ENCODE assay signal across 26 cellular contexts in the genomic region with DNA sequence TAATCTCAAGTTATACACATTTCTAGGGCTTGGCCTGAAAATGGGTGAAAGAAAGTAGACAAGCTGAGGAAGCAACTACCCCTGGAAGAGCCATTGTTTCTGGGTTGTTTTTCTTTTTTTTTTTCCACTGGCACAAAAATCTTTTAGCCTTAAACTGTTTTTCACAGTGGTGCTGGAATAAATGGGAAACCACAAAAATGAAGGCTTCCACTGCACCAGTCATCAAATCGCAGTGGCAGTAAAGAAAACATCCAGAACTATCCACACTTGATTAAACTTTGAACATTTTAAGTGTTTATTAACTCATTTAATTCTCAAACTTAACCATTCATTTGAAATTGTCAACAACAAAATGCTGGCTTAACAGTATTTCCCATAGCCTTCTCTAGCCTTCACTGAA. TPM values are rescaled to one million over a fixed set of nuclear protein-coding genes. Genes with fewer than 3 reads are reported as not detected.
DNase-seq lines count a peak whose midpoint lies in the region; FAIRE-seq and TF ChIP-seq lines count a peak whose summit lies in the region.
"Had no signal": no experiment of that assay in that cellular context is flagged by ENCODE, and none has a peak within 500 bp of the region (broad histone marks: within the 10 kb centered on the region; RNA-seq: fewer than 3 reads in every experiment).

No MANE protein-coding gene starts in this region.

- TF ChIP-seq CTCF in HFFc6 (IDR thresholded peaks at IDR 0.05): no peak
- no peak for TF ChIP-seq CTCF in astrocyte of the spinal cord (IDR thresholded peaks at IDR 0.05; ENCODE audit: low read depth, low read length)
- TF ChIP-seq CTCF in keratinocyte (optimal IDR thresholded peaks at IDR 0.05 in 1 of 3, IDR thresholded peaks at IDR 0.05 in 1 of 3, conservative IDR thresholded peaks at IDR 0.05 in 1 of 3; ENCODE audit: extremely low read depth in 1 of 3, insufficient read depth in 2 of 3, low read length in 3 of 3): no peak
- no peak for TF ChIP-seq CTCF in smooth muscle cell (IDR thresholded peaks at IDR 0.05; ENCODE audit: borderline replicate concordance, insufficient read depth, poor library complexity, severe bottlenecking)
- TF ChIP-seq CTCF in spleen (IDR thresholded peaks at IDR 0.05 in 8 of 11, conservative IDR thresholded peaks at IDR 0.05 in 3 of 11): no peak

- TF ChIP-seq POLR2A in spleen (IDR thresholded peaks at IDR 0.05): no peak

- no peaks in the 10 kb centered on the region for H3F3A ChIP-seq in smooth muscle cell (ENCODE audit: low read depth)

- WGBS in smooth muscle cell (ENCODE audit: low lambda C conversion rate): 13% methylated on average over 1 of the region's 1 CpG
- WGBS in spleen, 5 donors: 55 to 82% (median 70%) methylated on average over 1 of the region's 1 CpG

- in situ Hi-C loops in astrocyte of the spinal cord (cut with HindIII; ENCODE audit: low sequenced_read_pairs): no loop called here

- H3K4me2 ChIP-seq in keratinocyte (ENCODE audit: control insufficient read depth, extremely low read depth, insufficient read depth, low read depth, low read length): no peak overlapping the region
- peak overlapping the region; percentile 14 for H3K4me2 ChIP-seq in smooth muscle cell
- H3K4me2 ChIP-seq: PC-9 had no signal

- H3K9me3 ChIP-seq in keratinocyte (ENCODE audit: control insufficient read depth, low read depth, low read length) (no peaks in the 10 kb centered on the region), smooth muscle cell (replicated peaks; ENCODE audit: low read depth) (no peaks in the 10 kb centered on the region), spleen (no peaks in the 10 kb centered on the region)
- H3K9me3 ChIP-seq: ovary, right atrium auricular region had no signal

- H3K9ac ChIP-seq in keratinocyte (ENCODE audit: control insufficient read depth, extremely low read depth, insufficient read depth, low read length): no peak overlapping the region
- no peak overlapping the region for H3K9ac ChIP-seq in smooth muscle cell (ENCODE audit: low read depth)

- FAIRE-seq in keratinocyte (lab: Jason Lieb, UNC): peak; percentile 55
- FAIRE-seq: TTC549 had no signal

- intact Hi-C loops in spleen (cut with DNase I; ENCODE audit: low total_unique reads): no loop called here

- no peak overlapping the region for H2AFZ ChIP-seq in keratinocyte (ENCODE audit: control insufficient read depth, low read length)
- H2AFZ ChIP-seq in smooth muscle cell (ENCODE audit: low read depth): no peak overlapping the region
- H2AFZ ChIP-seq: PC-9 had no signal

- dilution Hi-C loops in keratinocyte (cut with MboI; ENCODE audit: extremely low pct_ligation_motif_present, low sequenced_read_pairs): no loop called here

- H3K27me3 ChIP-seq in keratinocyte (ENCODE audit: control insufficient read depth, extremely low read depth, insufficient read depth, low read length) (no peaks in the 10 kb centered on the region), smooth muscle cell (ENCODE audit: low read depth) (no peaks in the 10 kb centered on the region), spleen (replicated peaks in 1 of 7) (no peaks in the 10 kb centered on the region)
- H3K27me3 ChIP-seq: ovary, right atrium auricular region had no signal

- peaks cover 14% of the 10 kb centered on the region for H3K4me1 ChIP-seq in keratinocyte (ENCODE audit: control insufficient read depth, extremely low read depth, insufficient read depth, low read length)
- H3K4me1 ChIP-seq in smooth muscle cell (ENCODE audit: low read depth): no peaks in the 10 kb centered on the region
- H3K4me1 ChIP-seq in spleen: no peaks in the 10 kb centered on the region
- H3K4me1 ChIP-seq: right atrium auricular region had no signal

- DNase-seq in HFFc6 (no peak), astrocyte of the spinal cord (ENCODE audit: low read depth, low spot score) (peak; percentile 61), keratinocyte (ENCODE audit: low read depth, low spot score) (no peak), smooth muscle cell (lab: John Stamatoyannopoulos, UW; ENCODE audit: unreplicated experiment) (no peak), retina (no peak), spleen (no peak), GOT3 (lab: John Stamatoyannopoulos, UW) (no peak), cerebellar cortex (ENCODE audit: low spot score) (no peak)
- DNase-seq: activated CD4-positive, alpha-beta T cell treated with anti-CD3 and anti-CD28 coated beads for 1 hour; activated CD8-positive, alpha-beta T cell treated with anti-CD3 and anti-CD28 coated beads for 36 hours; activated effector memory CD4-positive, alpha-beta T cell treated with Interleukin-2 at 50 U/mL for 16 hours; activated naive CD8-positive, alpha-beta T cell treated with anti-CD3 and anti-CD28 coated beads, Interleukin-2, amount 10 ng/mL, durations not matched to agents 7 days and 5 days; AML-193; CD4-positive, alpha-beta memory T cell; H9; mesendoderm; natural killer cell; NCI-H2171; NCI-H510A treated with DMSO at 0.1 percent for 48 hours; NK-92 treated with Interleukin-12 subunit alpha and Interleukin-12 subunit beta, amount 100 ng/mL, for 24 hours; ovary; PC-9; stimulated activated naive CD8-positive, alpha-beta T cell treated with anti-CD3 and anti-CD28 coated beads, Interleukin-15, Interleukin-2, amounts not matched to agents 100 U/mL and 50 U/mL, for 24 hours had no signal

- peak overlapping the region; percentile 54 for H3K27ac Mint-ChIP-seq in HFFc6
- H3K27ac Mint-ChIP-seq: activated CD8-positive, alpha-beta T cell treated with anti-CD3 and anti-CD28 coated beads for 36 hours; activated naive CD8-positive, alpha-beta T cell treated with anti-CD3 and anti-CD28 coated beads, Interleukin-2, amount 10 ng/mL, durations not matched to agents 7 days and 5 days; dendritic cell treated with granulocyte-macrophage colony-stimulating factor and Interleukin-4, amounts not matched to agents 40 ng/mL and 50 ng/mL, for 4 days; natural killer cell had no signal

- peaks cover 29% of the 10 kb centered on the region for H3K79me2 ChIP-seq in keratinocyte (ENCODE audit: control insufficient read depth, insufficient read depth, low read length)
- H3K79me2 ChIP-seq in smooth muscle cell (ENCODE audit: low read depth): peaks cover 3% of the 10 kb centered on the region

- H3K4me3 ChIP-seq in astrocyte of the spinal cord (ENCODE audit: low read depth, low read length) (no peak overlapping the region), keratinocyte (ENCODE audit: control insufficient read depth in 2 of 3, extremely low read depth in 1 of 3, insufficient read depth in 2 of 3, low read depth in 1 of 3, low read length in 3 of 3) (no peak overlapping the region), smooth muscle cell (no peak overlapping the region), spleen (no peak overlapping the region)
- H3K4me3 ChIP-seq: ovary, PC-9, right atrium auricular region had no signal

- peak overlapping the region; percentile 15 for H3K27ac ChIP-seq in keratinocyte (ENCODE audit: control insufficient read depth, insufficient read depth, low read length)
- H3K27ac ChIP-seq in smooth muscle cell (ENCODE audit: low read depth): peak overlapping the region; percentile 17
- H3K27ac ChIP-seq in spleen: no peak overlapping the region
- H3K27ac ChIP-seq: ovary, PC-9, right atrium auricular region had no signal

- no peaks in the 10 kb centered on the region for H3K9me3 Mint-ChIP-seq in HFFc6
- H3K9me3 Mint-ChIP-seq: activated CD8-positive, alpha-beta T cell treated with anti-CD3 and anti-CD28 coated beads for 36 hours; activated naive CD8-positive, alpha-beta T cell treated with anti-CD3 and anti-CD28 coated beads, Interleukin-2, amount 10 ng/mL, durations not matched to agents 7 days and 5 days; CD4-positive, alpha-beta memory T cell; dendritic cell treated with granulocyte-macrophage colony-stimulating factor and Interleukin-4, amounts not matched to agents 40 ng/mL and 50 ng/mL, for 4 days; H9; natural killer cell had no signal

- H4K20me1 ChIP-seq in keratinocyte (ENCODE audit: control insufficient read depth, extremely low read depth, insufficient read depth, low read length) (no peaks in the 10 kb centered on the region), smooth muscle cell (ENCODE audit: low read depth) (peaks cover 21% of the 10 kb centered on the region)

- no peak overlapping the region for H3K4me3 Mint-ChIP-seq in HFFc6
- H3K4me3 Mint-ChIP-seq: activated CD8-positive, alpha-beta T cell treated with anti-CD3 and anti-CD28 coated beads for 36 hours; activated naive CD8-positive, alpha-beta T cell treated with anti-CD3 and anti-CD28 coated beads, Interleukin-2, amount 10 ng/mL, durations not matched to agents 7 days and 5 days; CD4-positive, alpha-beta memory T cell; dendritic cell treated with granulocyte-macrophage colony-stimulating factor and Interleukin-4, amounts not matched to agents 40 ng/mL and 50 ng/mL, for 4 days; H9; natural killer cell had no signal

- no peaks in the 10 kb centered on the region for H3K9me1 ChIP-seq in keratinocyte (ENCODE audit: control insufficient read depth, extremely low read depth, insufficient read depth, low read length)

- H3K36me3 Mint-ChIP-seq in HFFc6 (ENCODE audit: low read depth): peaks cover 5% of the 10 kb centered on the region; the same call in 1 of the 2 replicates
- H3K36me3 Mint-ChIP-seq: activated naive CD8-positive, alpha-beta T cell treated with anti-CD3 and anti-CD28 coated beads, Interleukin-2, amount 10 ng/mL, durations not matched to agents 7 days and 5 days; CD4-positive, alpha-beta memory T cell; natural killer cell had no signal

- H3K4me1 Mint-ChIP-seq in HFFc6 (ENCODE audit: low read depth): peaks cover 23% of the 10 kb centered on the region
- H3K4me1 Mint-ChIP-seq: activated naive CD8-positive, alpha-beta T cell treated with anti-CD3 and anti-CD28 coated beads, Interleukin-2, amount 10 ng/mL, durations not matched to agents 7 days and 5 days; CD4-positive, alpha-beta memory T cell; natural killer cell had no signal

- no peaks in the 10 kb centered on the region; the same call in 1 of the 2 replicates for H3K27me3 Mint-ChIP-seq in HFFc6 (ENCODE audit: insufficient read depth)
- H3K27me3 Mint-ChIP-seq: activated CD8-positive, alpha-beta T cell treated with anti-CD3 and anti-CD28 coated beads for 36 hours; activated naive CD8-positive, alpha-beta T cell treated with anti-CD3 and anti-CD28 coated beads, Interleukin-2, amount 10 ng/mL, durations not matched to agents 7 days and 5 days; CD4-positive, alpha-beta memory T cell; dendritic cell treated with granulocyte-macrophage colony-stimulating factor and Interleukin-4, amounts not matched to agents 40 ng/mL and 50 ng/mL, for 4 days had no signal

- H3K36me3 ChIP-seq in keratinocyte (ENCODE audit: control insufficient read depth in 2 of 2, extremely low read depth in 1 of 2, insufficient read depth in 2 of 2, low read length in 2 of 2) (peaks cover 0 to 3% of the 10 kb centered on the region in 2 experiments), smooth muscle cell (ENCODE audit: low read depth) (no peaks in the 10 kb centered on the region), spleen (peaks cover 0 to 8% (median 0%) of the 10 kb centered on the region in 6 donors)
- H3K36me3 ChIP-seq: ovary, right atrium auricular region had no signal

RNA-seq across cellular contexts. Expression of gene CMTM4, which starts 14.3 kb away (rescaled TPM):
- total RNA-seq in HFFc6 (2021; fragmentation: NEBNext Ultra II Directional; extraction: Animal tissue kit (Norgen Biotek cat#: 25700)): 10 to 100 TPM; 14.2 to 22.0 (median 18.8) TPM
- polyA plus RNA-seq in keratinocyte: 18.0 to 25.1 TPM (median 23.1 TPM) in 3 replicates
- polyA plus RNA-seq in keratinocyte (2011; ENCODE audit: low read depth): 4.4 TPM
- 18.2 and 22.7 TPM in 2 replicates for polyA plus RNA-seq in keratinocyte (2011; cell fraction: cytosol; rRNA removed)
- polyA plus RNA-seq in keratinocyte (2011; cell fraction: nucleus; rRNA removed): 43.4 and 45.6 TPM in 2 replicates
- polyA plus RNA-seq in keratinocyte (2012; ENCODE audit: low replicate concordance): 14.5 and 15.8 TPM in 2 replicates
- 30.8 to 60.5 TPM (median 46.1 TPM) in 3 replicates for polyA minus RNA-seq in keratinocyte
- polyA minus RNA-seq in keratinocyte (2011; cell fraction: cytosol; rRNA and poly(A)+ RNA removed): 37.2 TPM
- polyA minus RNA-seq in keratinocyte (2011; cell fraction: nucleus; rRNA and poly(A)+ RNA removed): 41.9 and 58.3 TPM in 2 replicates
- 25.2 and 27.0 TPM in 2 replicates for total RNA-seq in smooth muscle cell
- 7.2 and 9.2 TPM in 2 replicates for polyA plus RNA-seq in smooth muscle cell
- 10 to 100 TPM in 1 of 7 donors, 1 to 10 TPM in 6; 3.8 to 10.2 (median 7.4) TPM for total RNA-seq in spleen
- polyA plus RNA-seq in spleen: 1 to 10 TPM in 2 of 3 donors, under 1 TPM in 1; 0.70 to 1.5 (median 1.1) TPM

Comparison
In these comparisons a context has a peak if more than half of its experiments do, and no peak if none do; other contexts are left out.
1. H3K27ac ChIP-seq: peak in keratinocyte (single experiment) and smooth muscle cell (single experiment); none in spleen (0 of 8).